In genomic region chr6:11275598-11275997, GRCh38 we compare ENCODE assay signal across 8 cellular contexts. TPM values are rescaled to one million over a fixed set of nuclear protein-coding genes. Genes with fewer than 3 reads are reported as not detected.
DNase-seq lines count a peak whose midpoint lies in the region; ATAC-seq and TF ChIP-seq lines count a peak whose summit lies in the region.

No MANE protein-coding gene starts in this region.

- H3K9me3 Mint-ChIP-seq in GM23338, result no peaks in the 10 kb centered on the region

- H3K4me1 ChIP-seq in GM23338 (ENCODE audit: insufficient read depth) (peaks cover 9% of the 10 kb centered on the region), esophagus squamous epithelium (peaks cover 0 to 17% (median 8%) of the 10 kb centered on the region in 3 donors)

- TF ChIP-seq CTCF in GM23338 (conservative IDR thresholded peaks at IDR 0.05; ENCODE audit: low read depth in 2 of 2), result no peak
- no peak for TF ChIP-seq CTCF in esophagus squamous epithelium (IDR thresholded peaks at IDR 0.05)

- peaks cover 13% of the 10 kb centered on the region for H3K27me3 Mint-ChIP-seq in GM23338 (ENCODE audit: insufficient read depth, low read depth, poor library complexity)

- peaks cover 40% of the 10 kb centered on the region for H3K4me1 Mint-ChIP-seq in GM23338

- H3K36me3 Mint-ChIP-seq in GM23338 (ENCODE audit: low read depth), result no peaks in the 10 kb centered on the region

- H3K9me2 ChIP-seq in GM23338 (ENCODE audit: insufficient read depth), result peaks cover 4% of the 10 kb centered on the region; the same call in 1 of the 2 replicates

- no peaks in the 10 kb centered on the region for H3K9me3 ChIP-seq in esophagus squamous epithelium

- peak overlapping the region; percentile 36; the same call in 1 of the 2 replicates for H2AFZ ChIP-seq in GM23338

- ATAC-seq in GM18861 (IDR thresholded peaks at IDR 0.05; ENCODE audit: unreplicated experiment), result peak; percentile 89
- ATAC-seq in GM23338, result no peak

- no peaks in the 10 kb centered on the region for H3K79me2 ChIP-seq in GM23338 (replicated peaks; ENCODE audit: insufficient read depth)

- H3K27ac Mint-ChIP-seq in GM23338, result no peak overlapping the region

- intact Hi-C loops in esophagus squamous epithelium (cut with DNase I), result no loop called here

- no peak for TF ChIP-seq POLR2A in esophagus squamous epithelium (IDR thresholded peaks at IDR 0.05)

- no peak overlapping the region for H3K27ac ChIP-seq in GM23338 (ENCODE audit: low read depth)
- H3K27ac ChIP-seq in esophagus squamous epithelium, result no peak overlapping the region

- H3K36me3 ChIP-seq in GM23338 (ENCODE audit: insufficient read depth), result no peaks in the 10 kb centered on the region
- no peaks in the 10 kb centered on the region for H3K36me3 ChIP-seq in esophagus squamous epithelium

- no peak overlapping the region for H3K4me2 ChIP-seq in GM23338

- H4K20me1 ChIP-seq in GM23338 (replicated peaks; ENCODE audit: insufficient read depth), result no peaks in the 10 kb centered on the region

- H3K4me3 ChIP-seq in GM23338, result no peak overlapping the region
- no peak overlapping the region for H3K4me3 ChIP-seq in esophagus squamous epithelium

- WGBS in esophagus squamous epithelium, 2 donors, result 60 to 73% methylated on average over 4 of the region's 4 CpGs

- no peak overlapping the region for H3K4me3 Mint-ChIP-seq in GM23338

- no peaks in the 10 kb centered on the region for H3F3A ChIP-seq in GM23338 (replicated peaks; ENCODE audit: low read depth)

- DNase-seq in GM23338 (ENCODE audit: low spot score) (no peak), LoVo (ENCODE audit: low spot score) (peak; percentile 45), left kidney (ENCODE audit: low read depth, low spot score) (peak; percentile 75), EL (no peak), esophagus squamous epithelium (lab: John Stamatoyannopoulos, UW) (no peak), cerebellum (ENCODE audit: low spot score) (no peak), SHP77 (lab: John Stamatoyannopoulos, UW) (no peak)

- H3K27me3 ChIP-seq in GM23338 (ENCODE audit: insufficient read depth) (no peaks in the 10 kb centered on the region), esophagus squamous epithelium (no peaks in the 10 kb centered on the region)

TF ChIP-seq in GM23338, 12 proteins besides CTCF, POLR2A, EP300 and RAD21 (continues in another document):
- no peak for TF ChIP-seq ZNF331 (CRISPR knock-in tag; IDR thresholded peaks at IDR 0.05; ENCODE audit: low read depth)
- no peak for TF ChIP-seq POLR2AphosphoS5 (IDR thresholded peaks at IDR 0.05; ENCODE audit: low read depth)
- no peak for TF ChIP-seq JUNB (IDR thresholded peaks at IDR 0.05; ENCODE audit: unreplicated experiment)
- TF ChIP-seq ZNF114 (CRISPR knock-in tag; IDR thresholded peaks at IDR 0.05), result no peak
- TF ChIP-seq EZH2phosphoT487 (IDR thresholded peaks at IDR 0.05; ENCODE audit: unreplicated experiment), result no peak
- TF ChIP-seq STAT1 (IDR thresholded peaks at IDR 0.05; ENCODE audit: unreplicated experiment), result no peak
- no peak for TF ChIP-seq ZNF462 (CRISPR knock-in tag; IDR thresholded peaks at IDR 0.05)
- TF ChIP-seq EZH2 (IDR thresholded peaks at IDR 0.05; ENCODE audit: low read depth, unreplicated experiment), result no peak
- TF ChIP-seq NANOG (IDR thresholded peaks at IDR 0.05; ENCODE audit: borderline replicate concordance), result no peak
- no peak for TF ChIP-seq ETS1 (IDR thresholded peaks at IDR 0.05)
- TF ChIP-seq REST (IDR thresholded peaks at IDR 0.05; ENCODE audit: unreplicated experiment), result no peak

RNA-seq across cellular contexts. Expression of gene NEDD9, which starts 43.1 kb away (rescaled TPM):
- 13.0 and 17.4 TPM in 2 replicates for total RNA-seq in GM23338 (2014; rRNA removed; shearing (Covaris generic))
- polyA plus RNA-seq in GM23338 (2016; fragmentation: Nextera tagmentation; extraction: Ambion mirVana), result 4.4 and 5.6 TPM in 2 replicates
- total RNA-seq in esophagus squamous epithelium, result 10 to 100 TPM in 2 of 4 donors, 1 to 10 TPM in 2; 7.7 to 14.9 (median 10.9) TPM
- total RNA-seq in cerebellum, result 9.7 TPM

Comparison
In these comparisons a context has a peak if more than half of its experiments do, and no peak if none do; other contexts are left out.
1. DNase-seq: peak in LoVo (single experiment) and left kidney (single experiment); none in GM23338 (single experiment), EL (single experiment), esophagus squamous epithelium (single experiment), cerebellum (single experiment) and SHP77 (0 of 2).